Comparison of ENCODE assay signal across 18 cellular contexts in the genomic region with DNA sequence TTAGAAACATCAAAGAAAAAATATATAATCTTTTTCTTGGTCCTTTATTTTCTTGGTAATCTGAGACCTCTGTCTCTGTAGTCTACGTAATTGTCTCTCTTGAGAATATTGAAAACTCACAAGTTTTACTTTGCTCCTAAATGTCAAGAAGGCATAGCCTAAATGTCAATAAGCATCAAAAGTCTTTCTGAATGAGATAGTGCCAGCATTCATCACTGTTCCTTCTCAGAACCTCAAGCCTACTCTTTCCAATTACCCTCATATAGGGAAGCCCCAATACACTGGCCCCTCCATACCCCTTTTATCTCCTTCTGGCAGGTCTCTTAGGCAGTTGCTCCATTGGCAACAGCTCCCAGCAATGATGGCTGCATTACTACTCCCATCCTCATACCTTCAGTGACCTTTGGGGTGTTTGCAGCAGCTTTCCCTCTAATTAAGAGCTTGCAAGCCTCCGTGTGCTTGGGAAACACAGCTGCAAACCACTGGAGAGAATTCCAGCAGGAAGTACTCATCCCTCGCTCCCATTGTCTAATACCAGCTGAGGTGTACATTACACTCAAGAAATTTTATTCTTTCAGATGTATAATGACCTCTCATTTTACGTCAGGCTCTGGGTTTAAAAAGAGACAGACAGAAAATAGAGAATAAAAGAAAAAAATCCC.
DNase-seq lines count a peak whose midpoint lies in the region; ATAC-seq and TF ChIP-seq lines count a peak whose summit lies in the region.
"Had no signal": no experiment of that assay in that cellular context is flagged by ENCODE, and none has a peak within 500 bp of the region (broad histone marks: within the 10 kb centered on the region; RNA-seq: fewer than 3 reads in every experiment).

No MANE protein-coding gene starts in this region.

- H3K9ac ChIP-seq in HUES6 (ENCODE audit: low read length) (no peak overlapping the region), smooth muscle cell (ENCODE audit: low read depth) (no peak overlapping the region)

- H3K9me3 ChIP-seq in HUES6 (ENCODE audit: control insufficient read depth, insufficient read depth, low read depth, low read length) (peaks cover 4% of the 10 kb centered on the region; the same call in 1 of the 2 replicates), smooth muscle cell (replicated peaks; ENCODE audit: low read depth) (no peaks in the 10 kb centered on the region), gastroesophageal sphincter (no peaks in the 10 kb centered on the region)
- H3K9me3 ChIP-seq: upper lobe of right lung had no signal

- no peak for ATAC-seq in gastroesophageal sphincter
- no peak for ATAC-seq in SK-N-SH treated with all-trans-retinoic acid at 6 μM for 48 hours
- ATAC-seq: activated CD8-positive, alpha-beta memory T cell treated with anti-CD3 and anti-CD28 coated beads, Interleukin-2, amount 10 ng/mL, durations not matched to agents 7 days and 5 days; upper lobe of right lung had no signal

- no peak for TF ChIP-seq EP300 in gastroesophageal sphincter (IDR thresholded peaks at IDR 0.05)

- H3K27ac ChIP-seq in HUES6 (ENCODE audit: low read depth, low read length) (peak overlapping the region; percentile 96), smooth muscle cell (ENCODE audit: low read depth) (peak overlapping the region; percentile 79), gastroesophageal sphincter (no peak overlapping the region)
- H3K27ac ChIP-seq: cardiac muscle cell, upper lobe of right lung had no signal

- no peaks in the 10 kb centered on the region for H4K20me1 ChIP-seq in smooth muscle cell (ENCODE audit: low read depth)

- DNase-seq in amniotic epithelial cell (ENCODE audit: low read depth) (peak; percentile 28), fibroblast of pulmonary artery (ENCODE audit: low read depth) (peak; percentile 57), smooth muscle cell (lab: John Stamatoyannopoulos, UW; ENCODE audit: unreplicated experiment) (no peak), erythroblast (lab: John Stamatoyannopoulos, UW) (no peak)
- DNase-seq in activated T-cell treated with anti-CD3 and anti-CD28 coated beads, Interleukin-2, amount 50 U/mL, for 1 hour = no peak
- DNase-seq: activated CD8-positive, alpha-beta memory T cell treated with anti-CD3 and anti-CD28 coated beads, Interleukin-2, amount 10 ng/mL, durations not matched to agents 7 days and 5 days; activated naive CD4-positive, alpha-beta T cell treated with anti-CD3 and anti-CD28 coated beads for 36 hours; CD4-positive, alpha-beta T cell; effector memory CD4-positive, alpha-beta T cell; GF-D8; naive B cell; NCI-H1092; NCI-H345; upper lobe of right lung had no signal

- H3K4me2 ChIP-seq in smooth muscle cell = peak overlapping the region; percentile 69

- TF ChIP-seq CTCF in fibroblast of pulmonary artery (IDR thresholded peaks at IDR 0.05; ENCODE audit: low read length, missing control alignments) (no peak), smooth muscle cell (IDR thresholded peaks at IDR 0.05; ENCODE audit: borderline replicate concordance, insufficient read depth, poor library complexity, severe bottlenecking) (no peak), gastroesophageal sphincter (IDR thresholded peaks at IDR 0.05) (no peak)

- H2AFZ ChIP-seq in smooth muscle cell (ENCODE audit: low read depth) = peak overlapping the region; percentile 66

- H3K36me3 ChIP-seq in HUES6 (ENCODE audit: control insufficient read depth, insufficient read depth, low read length) (no peaks in the 10 kb centered on the region), smooth muscle cell (ENCODE audit: low read depth) (no peaks in the 10 kb centered on the region), gastroesophageal sphincter (no peaks in the 10 kb centered on the region)
- H3K36me3 ChIP-seq: cardiac muscle cell, upper lobe of right lung had no signal

- H3K4me1 ChIP-seq in HUES6 (ENCODE audit: control insufficient read depth, insufficient read depth, low read length) (peaks cover 27% of the 10 kb centered on the region), smooth muscle cell (ENCODE audit: low read depth) (peaks cover 9% of the 10 kb centered on the region), gastroesophageal sphincter (no peaks in the 10 kb centered on the region)
- H3K4me1 ChIP-seq: upper lobe of right lung had no signal

- H3K4me3 ChIP-seq in HUES6 (ENCODE audit: low read depth, low read length) (no peak overlapping the region), fibroblast of pulmonary artery (replicated peaks; ENCODE audit: low read depth, low read length) (no peak overlapping the region), smooth muscle cell (no peak overlapping the region), gastroesophageal sphincter (no peak overlapping the region)
- H3K4me3 ChIP-seq: cardiac muscle cell, upper lobe of right lung had no signal

- no peaks in the 10 kb centered on the region for H3K27me3 ChIP-seq in HUES6 (ENCODE audit: control insufficient read depth, insufficient read depth, low read length)
- no peaks in the 10 kb centered on the region for H3K27me3 ChIP-seq in smooth muscle cell (ENCODE audit: low read depth)
- H3K27me3 ChIP-seq in gastroesophageal sphincter = no peaks in the 10 kb centered on the region
- H3K27me3 ChIP-seq: cardiac muscle cell, upper lobe of right lung had no signal

- 67% methylated on average over 4 of the region's 4 CpGs for WGBS in smooth muscle cell (ENCODE audit: low lambda C conversion rate)
- 77 to 88% methylated on average over 3 to 4 of the region's 4 CpGs for WGBS in gastroesophageal sphincter (ENCODE audit: low coverage in 1 of 2), 2 donors

- TF ChIP-seq POLR2A in gastroesophageal sphincter (IDR thresholded peaks at IDR 0.05) (no peak), erythroblast (IDR thresholded peaks at IDR 0.05; ENCODE audit: low read length) (no peak)

- no peaks in the 10 kb centered on the region for H3F3A ChIP-seq in smooth muscle cell (ENCODE audit: low read depth)

- H3K79me2 ChIP-seq in smooth muscle cell (ENCODE audit: low read depth) = no peaks in the 10 kb centered on the region

TF ChIP-seq in SK-N-SH treated with all-trans-retinoic acid at 6 μM for 48 hours, 23 proteins besides CTCF, POLR2A, EP300 and RAD21 (continues in another document):
- TF ChIP-seq TCF4 (CRISPR knock-in tag; IDR thresholded peaks at IDR 0.05; ENCODE audit: borderline replicate concordance) (no peak), CSDC2 (CRISPR knock-in tag; IDR thresholded peaks at IDR 0.05) (no peak), BACH2 (CRISPR knock-in tag; IDR thresholded peaks at IDR 0.05; ENCODE audit: borderline replicate concordance) (no peak), ZNF70 (CRISPR knock-in tag; IDR thresholded peaks at IDR 0.05) (no peak), ZC3H10 (CRISPR knock-in tag; IDR thresholded peaks at IDR 0.05) (no peak), PPARA (CRISPR knock-in tag; IDR thresholded peaks at IDR 0.05; ENCODE audit: borderline replicate concordance) (no peak), ISL1 (CRISPR knock-in tag; IDR thresholded peaks at IDR 0.05) (no peak), CREB5 (CRISPR knock-in tag; IDR thresholded peaks at IDR 0.05; ENCODE audit: low read depth) (no peak), ZNF8 (CRISPR knock-in tag; IDR thresholded peaks at IDR 0.05) (no peak), ZNF565 (CRISPR knock-in tag; conservative IDR thresholded peaks at IDR 0.05; ENCODE audit: low read depth) (no peak), RARB (CRISPR knock-in tag; IDR thresholded peaks at IDR 0.05) (no peak), ZFP3 (CRISPR knock-in tag; IDR thresholded peaks at IDR 0.05) (no peak), GLIS3 (CRISPR knock-in tag; IDR thresholded peaks at IDR 0.05) (no peak), OSR1 (CRISPR knock-in tag; IDR thresholded peaks at IDR 0.05) (no peak), ARNTL (CRISPR knock-in tag; IDR thresholded peaks at IDR 0.05; ENCODE audit: borderline replicate concordance, low read depth) (no peak)
- TF ChIP-seq, protein P1, sequence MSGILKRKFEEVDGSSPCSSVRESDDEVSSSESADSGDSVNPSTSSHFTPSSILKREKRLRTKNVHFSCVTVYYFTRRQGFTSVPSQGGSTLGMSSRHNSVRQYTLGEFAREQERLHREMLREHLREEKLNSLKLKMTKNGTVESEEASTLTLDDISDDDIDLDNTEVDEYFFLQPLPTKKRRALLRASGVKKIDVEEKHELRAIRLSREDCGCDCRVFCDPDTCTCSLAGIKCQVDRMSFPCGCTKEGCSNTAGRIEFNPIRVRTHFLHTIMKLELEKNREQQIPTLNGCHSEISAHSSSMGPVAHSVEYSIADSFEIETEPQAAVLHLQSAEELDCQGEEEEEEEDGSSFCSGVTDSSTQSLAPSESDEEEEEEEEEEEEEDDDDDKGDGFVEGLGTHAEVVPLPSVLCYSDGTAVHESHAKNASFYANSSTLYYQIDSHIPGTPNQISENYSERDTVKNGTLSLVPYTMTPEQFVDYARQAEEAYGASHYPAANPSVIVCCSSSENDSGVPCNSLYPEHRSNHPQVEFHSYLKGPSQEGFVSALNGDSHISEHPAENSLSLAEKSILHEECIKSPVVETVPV (CRISPR knock-in tag; IDR thresholded peaks at IDR 0.05) = no peak
- TF ChIP-seq, protein P2, sequence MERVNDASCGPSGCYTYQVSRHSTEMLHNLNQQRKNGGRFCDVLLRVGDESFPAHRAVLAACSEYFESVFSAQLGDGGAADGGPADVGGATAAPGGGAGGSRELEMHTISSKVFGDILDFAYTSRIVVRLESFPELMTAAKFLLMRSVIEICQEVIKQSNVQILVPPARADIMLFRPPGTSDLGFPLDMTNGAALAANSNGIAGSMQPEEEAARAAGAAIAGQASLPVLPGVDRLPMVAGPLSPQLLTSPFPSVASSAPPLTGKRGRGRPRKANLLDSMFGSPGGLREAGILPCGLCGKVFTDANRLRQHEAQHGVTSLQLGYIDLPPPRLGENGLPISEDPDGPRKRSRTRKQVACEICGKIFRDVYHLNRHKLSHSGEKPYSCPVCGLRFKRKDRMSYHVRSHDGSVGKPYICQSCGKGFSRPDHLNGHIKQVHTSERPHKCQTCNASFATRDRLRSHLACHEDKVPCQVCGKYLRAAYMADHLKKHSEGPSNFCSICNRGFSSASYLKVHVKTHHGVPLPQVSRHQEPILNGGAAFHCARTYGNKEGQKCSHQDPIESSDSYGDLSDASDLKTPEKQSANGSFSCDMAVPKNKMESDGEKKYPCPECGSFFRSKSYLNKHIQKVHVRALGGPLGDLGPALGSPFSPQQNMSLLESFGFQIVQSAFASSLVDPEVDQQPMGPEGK (CRISPR knock-in tag; IDR thresholded peaks at IDR 0.05; ENCODE audit: borderline replicate concordance) = no peak

Comparison
In these comparisons a context has a peak if more than half of its experiments do, and no peak if none do; other contexts are left out.
1. H3K27ac ChIP-seq: peak in HUES6 (single experiment) and smooth muscle cell (single experiment); none in gastroesophageal sphincter (0 of 4).
2. DNase-seq: peak in amniotic epithelial cell (single experiment) and fibroblast of pulmonary artery (single experiment); none in smooth muscle cell (single experiment), activated T-cell treated with anti-CD3 and anti-CD28 coated beads, Interleukin-2, amount 50 U/mL, for 1 hour (single experiment) and erythroblast (0 of 2).